ENCODE assay signal across 16 cellular contexts in the genomic region with DNA sequence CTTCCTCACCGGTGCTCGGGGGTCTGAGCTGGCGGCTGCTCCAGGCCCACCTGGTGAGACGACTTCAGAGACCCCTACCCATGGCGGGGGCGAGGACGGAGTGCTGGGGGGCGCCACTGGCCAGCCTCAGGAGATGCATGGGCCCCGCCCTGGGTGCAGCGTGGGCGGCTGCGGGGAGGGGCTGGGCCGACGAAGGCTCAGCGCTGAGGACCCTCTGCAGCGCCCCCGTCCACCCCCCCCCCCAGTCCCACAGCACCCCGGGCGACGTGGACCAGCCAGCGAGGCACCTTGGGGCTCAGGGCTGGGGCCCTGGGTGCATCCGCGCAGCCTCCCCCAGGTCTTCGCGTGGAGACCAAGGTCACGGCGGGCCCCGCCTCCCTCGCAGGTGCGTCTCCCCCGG. TPM values are rescaled to one million over a fixed set of nuclear protein-coding genes. Genes with fewer than 3 reads are reported as not detected.
"Had no signal": no experiment of that assay in that cellular context is flagged by ENCODE, and none has a peak within 500 bp of the region (broad histone marks: within the 10 kb centered on the region; RNA-seq: fewer than 3 reads in every experiment).

No MANE protein-coding gene starts in this region.

RNA-seq across cellular contexts. Expression of gene SYCE1, which starts 11.7 kb away (rescaled TPM):
- total RNA-seq: ascending aorta, bronchial epithelial cell, cardiac muscle cell, WTC11 had no signal

RNA-seq across cellular contexts. Expression of gene FRG2B, which starts 49.6 kb away (rescaled TPM):
- total RNA-seq: activated CD4-positive, alpha-beta memory T cell treated with anti-CD3 and anti-CD28 coated beads, Interleukin-2, amount 10 ng/mL, durations not matched to agents 7 days and 5 days; activated CD4-positive, alpha-beta T cell treated with anti-CD3 and anti-CD28 coated beads for 36 hours; activated CD4-positive, alpha-beta T cell treated with anti-CD3 and anti-CD28 coated beads, Interleukin-2, amount 10 ng/mL, durations not matched to agents 7 days and 5 days; activated CD8-positive, alpha-beta memory T cell treated with anti-CD3 and anti-CD28 coated beads, Interleukin-2, amount 10 ng/mL, durations not matched to agents 7 days and 5 days; activated CD8-positive, alpha-beta T cell treated with anti-CD3 and anti-CD28 coated beads, Interleukin-2, amount 10 ng/mL, durations not matched to agents 7 days and 5 days; activated naive CD8-positive, alpha-beta T cell treated with anti-CD3 and anti-CD28 coated beads, Interleukin-2, amount 10 ng/mL, durations not matched to agents 7 days and 5 days; activated T-helper 2 cell treated with anti-CD3 and anti-CD28 coated beads, Interferon-gamma antibody, Interleukin-2, Interleukin-4, amounts not matched to agents 10 μg/mL and 5 μg/mL and 100 μg/mL, durations not matched to agents 14 hours and 24 hours and 36 hours; ascending aorta; bronchial epithelial cell; cardiac muscle cell; T-cell; T-helper 1 cell treated with Interleukin-12 subunit alpha and Interleukin-12 subunit beta and Interleukin-4 antibody, amounts not matched to agents 30 ng/mL and 1 ng/mL, for 36 hours; T-helper 17 cell; T-helper 2 cell treated with Interferon-gamma antibody and Interleukin-4, amounts not matched to agents 100 ng/mL and 5 ng/mL, for 36 hours; WTC11 had no signal
- polyA plus RNA-seq: adipose tissue, cardiac muscle cell had no signal
